Comparison of ENCODE assay signal across 17 cellular contexts in the genomic region with DNA sequence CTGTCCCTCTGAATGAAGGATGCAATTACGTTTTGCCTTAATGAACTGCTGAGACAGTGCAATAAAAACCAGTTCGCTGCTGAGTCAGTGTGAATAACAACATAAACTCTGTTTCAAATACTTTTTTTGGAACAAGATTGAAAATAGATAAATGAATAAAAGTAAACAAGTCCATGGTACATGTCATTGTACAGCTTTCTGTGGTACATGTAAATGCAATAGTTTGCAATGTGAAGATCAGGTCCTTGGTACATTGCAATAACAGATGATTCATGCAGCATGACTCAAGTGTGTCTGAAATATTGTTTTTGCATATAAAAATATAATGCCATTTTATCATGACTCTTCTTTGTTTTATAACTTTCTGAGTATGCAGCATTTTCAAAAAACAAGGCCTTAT.
A peak's percentile ranks its signal among the peaks of the same experiment; 100 is the strongest.
DNase-seq lines count a peak whose midpoint lies in the region; ATAC-seq, FAIRE-seq and TF ChIP-seq lines count a peak whose summit lies in the region.
"Had no signal": no experiment of that assay in that cellular context is flagged by ENCODE, and none has a peak within 500 bp of the region (broad histone marks: within the 10 kb centered on the region; RNA-seq: fewer than 3 reads in every experiment).

No MANE protein-coding gene starts in this region.

- H3K9me3 Mint-ChIP-seq in HFFc6, result no peaks in the 10 kb centered on the region
- H3K9me3 Mint-ChIP-seq: activated CD4-positive, alpha-beta memory T cell treated with anti-CD3 and anti-CD28 coated beads for 36 hours; activated T-helper 17 cell treated with anti-CD3 and anti-CD28 coated beads, Interleukin-2, amount 50 U/mL, for 72 hours had no signal

- H3K79me2 ChIP-seq in ACC112 (ENCODE audit: control insufficient read depth, insufficient read depth, low read length, unreplicated experiment) (no peaks in the 10 kb centered on the region), K562 (ENCODE audit: control insufficient read depth, insufficient read depth, low read length) (no peaks in the 10 kb centered on the region)

- H2AFZ ChIP-seq in ACC112 (ENCODE audit: low read length, unreplicated experiment) (no peak overlapping the region), K562 (ENCODE audit: low read depth, low read length) (no peak overlapping the region)

- intact Hi-C loops in K562 (cut with micrococcal nuclease), result no loop called here

- CTCF ChIA-PET in K562 (lab: Yijun Ruan, JAX; ENCODE audit: low intra/inter-chr PET ratio), result no interaction called here

- peak; percentile 73 for DNase-seq in HFFc6
- no peak for DNase-seq in K562 (ENCODE audit: extremely low read depth in 1 of 4, low spot score in 3 of 4)
- DNase-seq in NCI-H2171 treated with DMSO at 0.1 percent for 48 hours (lab: John Stamatoyannopoulos, UW), result no peak
- DNase-seq in mesenteric fat pad (ENCODE audit: low spot score), result no peak
- no peak for DNase-seq in activated CD4-positive, alpha-beta T cell treated with anti-CD3 and anti-CD28 coated beads, Interleukin-2, amount 50 U/mL, for 48 hours
- DNase-seq: activated CD4-positive, alpha-beta memory T cell treated with anti-CD3 and anti-CD28 coated beads for 36 hours; body of pancreas; mesendoderm; occipital lobe; Right ventricle myocardium superior; stimulated activated CD4-positive, alpha-beta T cell treated with anti-CD3 and anti-CD28 coated beads, Interleukin-15, amount 100 ng/mL, for 24 hours; T1000 had no signal

- in situ Hi-C loops in K562 (cut with MboI), result no loop called here

- no peaks in the 10 kb centered on the region for H3K9me1 ChIP-seq in K562 (ENCODE audit: control insufficient read depth, insufficient read depth, low read length)

- POLR2A ChIA-PET in K562 (lab: Yijun Ruan, JAX), result no interaction called here

- 21% methylated on average over 2 of the region's 2 CpGs for WGBS in K562 (ENCODE audit: insufficient coverage, low coverage, missing lambda C conversion rate)
- WGBS in gastroesophageal sphincter (ENCODE audit: low coverage in 1 of 2), 2 donors, result 65 to 91% methylated on average over 2 of the region's 2 CpGs

- no peaks in the 10 kb centered on the region for H3K27me3 Mint-ChIP-seq in HFFc6 (ENCODE audit: insufficient read depth)
- H3K27me3 Mint-ChIP-seq: activated CD4-positive, alpha-beta memory T cell treated with anti-CD3 and anti-CD28 coated beads for 36 hours had no signal

- no peak overlapping the region for H3K4me3 Mint-ChIP-seq in HFFc6
- H3K4me3 Mint-ChIP-seq: activated CD4-positive, alpha-beta memory T cell treated with anti-CD3 and anti-CD28 coated beads for 36 hours; activated T-helper 17 cell treated with anti-CD3 and anti-CD28 coated beads, Interleukin-2, amount 50 U/mL, for 72 hours had no signal

- no peak for FAIRE-seq in K562 (lab: Jason Lieb, UNC)
- FAIRE-seq: GM12891 had no signal

- no peak for TF ChIP-seq RAD21 in K562 (CRISPR knock-in tag; conservative IDR thresholded peaks at IDR 0.05 in 1 of 2, IDR thresholded peaks at IDR 0.05 in 1 of 2)

- no peaks in the 10 kb centered on the region for H3K27me3 ChIP-seq in ACC112 (ENCODE audit: insufficient read depth, low read length)
- H3K27me3 ChIP-seq in K562 (ENCODE audit: control insufficient read depth in 2 of 2, insufficient read depth in 2 of 2, low read length in 2 of 2), result no peaks in the 10 kb centered on the region
- no peaks in the 10 kb centered on the region for H3K27me3 ChIP-seq in gastroesophageal sphincter
- H3K27me3 ChIP-seq: body of pancreas had no signal

- TF ChIP-seq CTCF in HFFc6 (IDR thresholded peaks at IDR 0.05) (no peak), K562 (IDR thresholded peaks at IDR 0.05 in 2 of 3, conservative IDR thresholded peaks at IDR 0.05 in 1 of 3; ENCODE audit: insufficient read depth in 2 of 3, low read depth in 1 of 3, low read length in 3 of 3) (no peak), gastroesophageal sphincter (IDR thresholded peaks at IDR 0.05) (no peak)

- H3K4me2 ChIP-seq in K562 (ENCODE audit: insufficient read depth, low read length), result no peak overlapping the region

- H3K27ac Mint-ChIP-seq in HFFc6, result peak overlapping the region; percentile 57
- H3K27ac Mint-ChIP-seq: activated CD4-positive, alpha-beta memory T cell treated with anti-CD3 and anti-CD28 coated beads for 36 hours; activated T-helper 17 cell treated with anti-CD3 and anti-CD28 coated beads, Interleukin-2, amount 50 U/mL, for 72 hours had no signal

- H3K36me3 Mint-ChIP-seq in HFFc6 (ENCODE audit: low read depth), result no peaks in the 10 kb centered on the region; the same call in 1 of the 2 replicates
- H3K36me3 Mint-ChIP-seq: activated CD4-positive, alpha-beta memory T cell treated with anti-CD3 and anti-CD28 coated beads for 36 hours had no signal

- BruUV-seq in K562 (replicated peaks; lab: Mats Ljungman, UMichigan), result no TSS peak

- no peak overlapping the region for H3K9ac ChIP-seq in K562 (ENCODE audit: insufficient read depth in 1 of 2, low read depth in 2 of 2, low read length in 2 of 2)

- H3K9me3 ChIP-seq in K562 (replicated peaks; ENCODE audit: control insufficient read depth, insufficient read depth, low read depth, low read length) (no peaks in the 10 kb centered on the region), gastroesophageal sphincter (no peaks in the 10 kb centered on the region)
- H3K9me3 ChIP-seq: body of pancreas had no signal

- H3K4me1 ChIP-seq in ACC112 (ENCODE audit: control insufficient read depth, insufficient read depth, low read length, unreplicated experiment) (peaks cover 12% of the 10 kb centered on the region), K562 (replicated peaks in 1 of 2; ENCODE audit: control insufficient read depth in 2 of 2, insufficient read depth in 2 of 2, low read length in 2 of 2) (no peaks in the 10 kb centered on the region), gastroesophageal sphincter (no peaks in the 10 kb centered on the region)

- H3K36me3 ChIP-seq in ACC112 (ENCODE audit: insufficient read depth, low read length), result no peaks in the 10 kb centered on the region
- H3K36me3 ChIP-seq in K562 (ENCODE audit: control insufficient read depth, insufficient read depth, low read length), result no peaks in the 10 kb centered on the region
- peaks cover 0 to 3% of the 10 kb centered on the region in 2 donors for H3K36me3 ChIP-seq in gastroesophageal sphincter

- ATAC-seq in K562 (no peak), gastroesophageal sphincter (peak; percentile 51), HG03342 (IDR thresholded peaks at IDR 0.05; ENCODE audit: unreplicated experiment) (no peak)
- ATAC-seq: activated T-helper 17 cell treated with anti-CD3 and anti-CD28 coated beads, Interleukin-2, amount 50 U/mL, for 72 hours; body of pancreas had no signal

- no peaks in the 10 kb centered on the region for H4K20me1 ChIP-seq in K562 (replicated peaks; ENCODE audit: control insufficient read depth, insufficient read depth, low read length)

- TF ChIP-seq EP300 in K562 (IDR thresholded peaks at IDR 0.05; ENCODE audit: low read length), result no peak
- TF ChIP-seq EP300 in gastroesophageal sphincter (IDR thresholded peaks at IDR 0.05), result no peak

- H3K4me1 Mint-ChIP-seq in HFFc6 (ENCODE audit: low read depth), result peaks cover 17% of the 10 kb centered on the region
- H3K4me1 Mint-ChIP-seq: activated T-helper 17 cell treated with anti-CD3 and anti-CD28 coated beads, Interleukin-2, amount 50 U/mL, for 72 hours had no signal

- H3K27ac ChIP-seq in ACC112 (ENCODE audit: low read depth, low read length) (peak overlapping the region; percentile 46), K562 (ENCODE audit: extremely low read depth, low read depth, low read length) (no peak overlapping the region), gastroesophageal sphincter (no peak overlapping the region)
- H3K27ac ChIP-seq: body of pancreas had no signal

- TF ChIP-seq POLR2A in K562 (conservative IDR thresholded peaks at IDR 0.05) (no peak), gastroesophageal sphincter (IDR thresholded peaks at IDR 0.05) (no peak)

- H3K4me3 ChIP-seq in ACC112 (ENCODE audit: low read depth, low read length) (no peak overlapping the region), K562 (no peak overlapping the region), gastroesophageal sphincter (no peak overlapping the region)
- H3K4me3 ChIP-seq: body of pancreas had no signal

TF ChIP-seq in K562, 482 proteins besides CTCF, POLR2A, EP300 and RAD21:
- TF ChIP-seq ATF3 (IDR thresholded peaks at IDR 0.05) (peak; percentile 57), ATF3 (CRISPR knock-in tag; conservative IDR thresholded peaks at IDR 0.05) (no peak), CBX1 (IDR thresholded peaks at IDR 0.05; ENCODE audit: low read depth) (no peak), CEBPG (CRISPR knock-in tag; IDR thresholded peaks at IDR 0.05) (no peak), CEBPG (tag; conservative IDR thresholded peaks at IDR 0.05 in 1 of 2, IDR thresholded peaks at IDR 0.05 in 1 of 2) (peak in 1 of 2 experiments; percentile 53; a peak in 2 of 4 replicates)
TF ChIP-seq in K562: peak in this region for 2.
